ENCODE assay signal across 18 cellular contexts in the genomic region with DNA sequence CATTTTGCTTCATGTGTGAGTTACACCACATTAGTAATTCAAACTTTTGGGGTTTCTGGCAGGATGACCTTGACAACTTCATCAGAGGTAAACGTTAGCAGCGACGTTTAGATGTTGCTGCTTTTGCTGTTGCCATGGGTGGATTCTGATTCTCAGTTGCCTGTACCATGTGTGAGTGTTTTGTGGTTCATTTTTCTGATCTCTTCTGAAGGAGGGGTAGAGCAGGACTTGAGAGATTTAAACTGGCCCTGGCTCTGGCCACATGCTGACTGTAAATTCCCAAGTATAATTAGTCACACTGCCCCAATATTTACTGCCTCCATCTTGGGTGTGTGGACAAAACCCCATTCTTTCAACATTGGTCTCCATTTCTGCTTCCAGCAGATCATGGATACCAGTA.
DNase-seq lines count a peak whose midpoint lies in the region; ATAC-seq, FAIRE-seq and TF ChIP-seq lines count a peak whose summit lies in the region.
"Had no signal": no experiment of that assay in that cellular context is flagged by ENCODE, and none has a peak within 500 bp of the region (broad histone marks: within the 10 kb centered on the region; RNA-seq: fewer than 3 reads in every experiment).

No MANE protein-coding gene starts in this region.

- H3K4me2 ChIP-seq in HepG2 (ENCODE audit: low read depth, low read length) (no peak overlapping the region), parathyroid adenoma (ENCODE audit: low read length) (no peak overlapping the region), neural progenitor cell (no peak overlapping the region)

- POLR2A ChIA-PET in HepG2 (lab: Yijun Ruan, JAX): no interaction called here

- H3K36me3 ChIP-seq in right lobe of liver: no peaks in the 10 kb centered on the region
- H3K36me3 ChIP-seq in HepG2 (replicated peaks in 1 of 2; ENCODE audit: control insufficient read depth in 1 of 2, insufficient read depth in 2 of 2, low read length in 2 of 2): no peaks in the 10 kb centered on the region
- no peaks in the 10 kb centered on the region for H3K36me3 ChIP-seq in parathyroid adenoma (ENCODE audit: control insufficient read depth, insufficient read depth, low read length)
- H3K36me3 ChIP-seq in neural progenitor cell: no peaks in the 10 kb centered on the region
- H3K36me3 ChIP-seq: left ventricle myocardium inferior had no signal

- no peak for DNase-seq in right lobe of liver
- DNase-seq in HepG2 (ENCODE audit: low spot score): no peak
- DNase-seq in coronary artery (ENCODE audit: low spot score): no peak
- DNase-seq in retina: no peak
- no peak for DNase-seq in neural progenitor cell (ENCODE audit: low spot score)
- DNase-seq: ACHN; activated naive CD4-positive, alpha-beta T cell treated with anti-CD3 and anti-CD28 coated beads, Interleukin-2, amount 10 ng/mL, durations not matched to agents 7 days and 5 days; left ventricle myocardium inferior; MV-4-11; NCI-H2107; NCI-H82 had no signal

- H3K36me3 Mint-ChIP-seq in neural progenitor cell: peaks cover 3% of the 10 kb centered on the region

- no peaks in the 10 kb centered on the region for H3K9me3 Mint-ChIP-seq in neural progenitor cell
- H3K9me3 Mint-ChIP-seq: activated naive CD4-positive, alpha-beta T cell treated with anti-CD3 and anti-CD28 coated beads, Interleukin-2, amount 10 ng/mL, durations not matched to agents 7 days and 5 days; T-helper 1 cell treated with Interleukin-12 subunit alpha and Interleukin-12 subunit beta and Interleukin-4 antibody, amounts not matched to agents 30 μg/mL and 1 μg/mL, for 36 hours; type B pancreatic cell had no signal

- H3K4me3 Mint-ChIP-seq in neural progenitor cell: no peak overlapping the region
- H3K4me3 Mint-ChIP-seq: activated naive CD4-positive, alpha-beta T cell treated with anti-CD3 and anti-CD28 coated beads, Interleukin-2, amount 10 ng/mL, durations not matched to agents 7 days and 5 days; T-helper 1 cell treated with Interleukin-12 subunit alpha and Interleukin-12 subunit beta and Interleukin-4 antibody, amounts not matched to agents 30 μg/mL and 1 μg/mL, for 36 hours; type B pancreatic cell had no signal

- TF ChIP-seq CTCF in right lobe of liver (IDR thresholded peaks at IDR 0.05) (no peak), HepG2 (CRISPR knock-in tag; IDR thresholded peaks at IDR 0.05) (no peak), coronary artery (IDR thresholded peaks at IDR 0.05) (no peak), parathyroid adenoma (IDR thresholded peaks at IDR 0.05) (no peak), neural progenitor cell (IDR thresholded peaks at IDR 0.05) (no peak)

- H3F3A ChIP-seq in neural progenitor cell (ENCODE audit: low read depth): peaks cover 23% of the 10 kb centered on the region

- H3K27me3 ChIP-seq in right lobe of liver (no peaks in the 10 kb centered on the region), HepG2 (ENCODE audit: control insufficient read depth in 1 of 2, insufficient read depth in 2 of 2, low read length in 2 of 2) (no peaks in the 10 kb centered on the region), parathyroid adenoma (ENCODE audit: control insufficient read depth, insufficient read depth, low read length) (no peaks in the 10 kb centered on the region), neural progenitor cell (no peaks in the 10 kb centered on the region)

- H3K4me1 ChIP-seq in right lobe of liver (peaks cover 0 to 8% (median 0%) of the 10 kb centered on the region in 4 donors), HepG2 (ENCODE audit: insufficient read depth, low read length) (peaks cover 13% of the 10 kb centered on the region), parathyroid adenoma (no peaks in the 10 kb centered on the region), neural progenitor cell (peaks cover 32% of the 10 kb centered on the region)

- no peaks in the 10 kb centered on the region for H3K27me3 Mint-ChIP-seq in neural progenitor cell (ENCODE audit: insufficient read depth, low read depth)
- H3K27me3 Mint-ChIP-seq: activated naive CD4-positive, alpha-beta T cell treated with anti-CD3 and anti-CD28 coated beads, Interleukin-2, amount 10 ng/mL, durations not matched to agents 7 days and 5 days; type B pancreatic cell had no signal

- H3K79me2 ChIP-seq in HepG2 (ENCODE audit: insufficient read depth, low read length) (no peaks in the 10 kb centered on the region), parathyroid adenoma (peaks cover 30% of the 10 kb centered on the region), neural progenitor cell (ENCODE audit: low read depth) (no peaks in the 10 kb centered on the region)

- TF ChIP-seq RAD21 in HepG2 (CRISPR knock-in tag; IDR thresholded peaks at IDR 0.05): no peak

- 79% methylated on average over 3 of the region's 3 CpGs for WGBS in right lobe of liver (ENCODE audit: insufficient coverage, low coverage, low lambda C conversion rate, missing lambda C conversion rate)
- 90% methylated on average over 3 of the region's 3 CpGs for WGBS in HepG2 (ENCODE audit: low lambda C conversion rate)

- H2AFZ ChIP-seq in HepG2 (ENCODE audit: low read length): no peak overlapping the region
- no peak overlapping the region for H2AFZ ChIP-seq in parathyroid adenoma
- no peak overlapping the region for H2AFZ ChIP-seq in neural progenitor cell (replicated peaks)

- in situ Hi-C loops in HepG2 (cut with HindIII; ENCODE audit: extremely low pct_ligation_motif_present, low pct_unique_long_range_greater_than_20kb): no loop called here

- ATAC-seq in right lobe of liver (no peak), HepG2 (no peak), HG03045 (IDR thresholded peaks at IDR 0.05; ENCODE audit: unreplicated experiment) (no peak), GM19023 (IDR thresholded peaks at IDR 0.05; ENCODE audit: unreplicated experiment) (no peak)
- ATAC-seq: HCT116 had no signal

- H3K4me3 ChIP-seq in right lobe of liver (no peak overlapping the region), HepG2 (replicated peaks in 1 of 3; ENCODE audit: insufficient read depth in 1 of 3, low read depth in 2 of 3, low read length in 3 of 3) (no peak overlapping the region), coronary artery (no peak overlapping the region), parathyroid adenoma (ENCODE audit: low read depth, low read length) (no peak overlapping the region), neural progenitor cell (no peak overlapping the region)

- intact Hi-C loops in right lobe of liver (cut with DNase I) (no loop called here), HepG2 (cut with micrococcal nuclease; ENCODE audit: unreplicated experiment) (no loop called here)

- no peaks in the 10 kb centered on the region for H3K9me3 ChIP-seq in right lobe of liver
- H3K9me3 ChIP-seq in HepG2 (ENCODE audit: low read length): no peaks in the 10 kb centered on the region
- H3K9me3 ChIP-seq in parathyroid adenoma (ENCODE audit: control insufficient read depth, low read length): no peaks in the 10 kb centered on the region
- H3K9me3 ChIP-seq in neural progenitor cell (ENCODE audit: low read depth): no peaks in the 10 kb centered on the region
- H3K9me3 ChIP-seq: left ventricle myocardium inferior had no signal

- FAIRE-seq in HepG2 (lab: Jason Lieb, UNC): no peak
- FAIRE-seq: G401.6 had no signal

- H3K27ac ChIP-seq in right lobe of liver (peak overlapping the region in 2 of 3 donors; percentile 2 to 39), HepG2 (ENCODE audit: extremely low read length, insufficient read depth, low read length) (no peak overlapping the region), coronary artery (peak overlapping the region; percentile 86 to 96), parathyroid adenoma (peak overlapping the region; percentile 48), neural progenitor cell (no peak overlapping the region)

- H4K20me1 ChIP-seq in HepG2 (ENCODE audit: insufficient read depth, low read length) (no peaks in the 10 kb centered on the region), neural progenitor cell (ENCODE audit: low read depth) (no peaks in the 10 kb centered on the region)

- no peak for TF ChIP-seq EP300 in HepG2 (IDR thresholded peaks at IDR 0.05; ENCODE audit: low read depth in 2 of 2, low read length in 2 of 2)
- no peak for TF ChIP-seq EP300 in HepG2 (CRISPR knock-in tag; IDR thresholded peaks at IDR 0.05; ENCODE audit: borderline replicate concordance)

- no peak overlapping the region for H3K27ac Mint-ChIP-seq in neural progenitor cell
- H3K27ac Mint-ChIP-seq: activated naive CD4-positive, alpha-beta T cell treated with anti-CD3 and anti-CD28 coated beads, Interleukin-2, amount 10 ng/mL, durations not matched to agents 7 days and 5 days; T-helper 1 cell treated with Interleukin-12 subunit alpha and Interleukin-12 subunit beta and Interleukin-4 antibody, amounts not matched to agents 30 μg/mL and 1 μg/mL, for 36 hours; type B pancreatic cell had no signal

- CTCF ChIA-PET in HepG2 (lab: Yijun Ruan, JAX; ENCODE audit: low intra/inter-chr PET ratio, low total read pairs): no interaction called here

- TF ChIP-seq POLR2A in right lobe of liver (IDR thresholded peaks at IDR 0.05) (no peak), HepG2 (IDR thresholded peaks at IDR 0.05; ENCODE audit: insufficient read depth in 1 of 2, low read depth in 2 of 2, low read length in 2 of 2) (no peak)

- no peak overlapping the region for H3K9ac ChIP-seq in HepG2 (ENCODE audit: insufficient read depth, low read depth, low read length)
- no peak overlapping the region for H3K9ac ChIP-seq in parathyroid adenoma
- no peak overlapping the region for H3K9ac ChIP-seq in neural progenitor cell

- H3K4me1 Mint-ChIP-seq in neural progenitor cell: peaks cover 20% of the 10 kb centered on the region

- BruUV-seq in HepG2 (replicated peaks; lab: Mats Ljungman, UMichigan): no TSS peak

TF ChIP-seq in HepG2, 621 proteins besides CTCF, POLR2A, EP300 and RAD21 (continues in another document):
- TF ChIP-seq PRMT3 (CRISPR knock-in tag; IDR thresholded peaks at IDR 0.05; ENCODE audit: borderline replicate concordance, low read depth) (no peak), ZNF263 (CRISPR knock-in tag; IDR thresholded peaks at IDR 0.05) (no peak), PAF1 (CRISPR knock-in tag; IDR thresholded peaks at IDR 0.05) (no peak), RAD51 (IDR thresholded peaks at IDR 0.05; ENCODE audit: borderline replicate concordance) (no peak), YEATS2 (CRISPR knock-in tag; IDR thresholded peaks at IDR 0.05; ENCODE audit: borderline replicate concordance) (no peak), FOXA3 (CRISPR knock-in tag; IDR thresholded peaks at IDR 0.05) (no peak)

Comparison
In these comparisons a context has a peak if more than half of its experiments do, and no peak if none do; other contexts are left out.
1. H3K27ac ChIP-seq: peak in right lobe of liver (2 of 3), coronary artery (2 of 2) and parathyroid adenoma (single experiment); none in HepG2 (single experiment) and neural progenitor cell (single experiment).